8 cellular contexts compared by ENCODE assay signal in genomic region chr17:35578929-35579448, GRCh38. TPM values are rescaled to one million over a fixed set of nuclear protein-coding genes. Genes with fewer than 3 reads are reported as not detected.
DNase-seq lines count a peak whose midpoint lies in the region; ATAC-seq, FAIRE-seq and TF ChIP-seq lines count a peak whose summit lies in the region.

No MANE protein-coding gene starts in this region.

- H3K9me3 Mint-ChIP-seq in chondrocyte (ENCODE audit: low read depth) (no peaks in the 10 kb centered on the region), naive B cell (no peaks in the 10 kb centered on the region)

- H3K4me3 Mint-ChIP-seq in chondrocyte (ENCODE audit: unreplicated experiment) (peak overlapping the region; percentile 94), naive B cell (peak overlapping the region; percentile 94 to 100 (median 98))

- H3K4me1 Mint-ChIP-seq in chondrocyte (ENCODE audit: low read depth): peaks cover 34% of the 10 kb centered on the region
- H3K4me1 Mint-ChIP-seq in naive B cell: peaks cover 15 to 27% (median 16%) of the 10 kb centered on the region in 3 donors

- peaks cover 28% of the 10 kb centered on the region for H3K4me1 ChIP-seq in Karpas-422 (ENCODE audit: low read length)

- no peaks in the 10 kb centered on the region for H3K36me3 Mint-ChIP-seq in chondrocyte (ENCODE audit: low read depth)
- no peaks in the 10 kb centered on the region for H3K36me3 Mint-ChIP-seq in naive B cell

- peak overlapping the region; percentile 79 for H3K4me3 ChIP-seq in AG09309 (ENCODE audit: control insufficient read depth, low read depth, low read length)
- peak overlapping the region; percentile 86 for H3K4me3 ChIP-seq in Karpas-422 (ENCODE audit: low read length)

- H3K9me3 ChIP-seq in Karpas-422 (ENCODE audit: low read length): no peaks in the 10 kb centered on the region

- peak overlapping the region; percentile 97 for H3K4me2 ChIP-seq in Karpas-422 (ENCODE audit: low read depth, low read length, poor library complexity, severe bottlenecking)

- peak overlapping the region; percentile 40; the same call in 1 of the 2 replicates for H2AFZ ChIP-seq in Karpas-422 (ENCODE audit: low read length)

- H3K9ac ChIP-seq in Karpas-422 (ENCODE audit: low read length): peak overlapping the region; percentile 90

- FAIRE-seq in GM12891 (lab: Jason Lieb, UNC): no peak

- ATAC-seq in naive B cell (ENCODE audit: low read depth in 2 of 2) (no peak), HG02840 (IDR thresholded peaks at IDR 0.05; ENCODE audit: low FRiP score, unreplicated experiment) (no peak), GM18520 (IDR thresholded peaks at IDR 0.05; ENCODE audit: unreplicated experiment) (no peak)

- H3K27ac ChIP-seq in Karpas-422 (ENCODE audit: low read length): peak overlapping the region; percentile 72

- H3K27me3 Mint-ChIP-seq in chondrocyte (ENCODE audit: low read depth): no peaks in the 10 kb centered on the region
- H3K27me3 Mint-ChIP-seq in naive B cell: peaks cover 0 to 6% (median 1%) of the 10 kb centered on the region in 3 donors

- H4K20me1 ChIP-seq in Karpas-422 (ENCODE audit: insufficient read depth, low read depth, low read length): no peaks in the 10 kb centered on the region

- TF ChIP-seq POLR2A in GM12891 (IDR thresholded peaks at IDR 0.05; ENCODE audit: low read depth, low read length): no peak

- no peak for DNase-seq in AG09309 (ENCODE audit: low read depth)
- DNase-seq in Karpas-422: peak; percentile 64
- DNase-seq in chondrocyte (ENCODE audit: low spot score): no peak
- DNase-seq in naive B cell: no peak
- no peak for DNase-seq in GM12891 (ENCODE audit: insufficient read length, low spot score)
- DNase-seq in CD1c-positive myeloid dendritic cell (ENCODE audit: extremely low spot score): no peak

- peaks cover 18% of the 10 kb centered on the region; the same call in 1 of the 2 replicates for H3K36me3 ChIP-seq in Karpas-422 (ENCODE audit: insufficient read depth, low read length)

- peak overlapping the region; percentile 91 for H3K27ac Mint-ChIP-seq in chondrocyte (ENCODE audit: unreplicated experiment)
- peak overlapping the region; percentile 95 to 99 (median 98) for H3K27ac Mint-ChIP-seq in naive B cell

- no peaks in the 10 kb centered on the region for H3K27me3 ChIP-seq in Karpas-422 (ENCODE audit: low read length)

- H3K79me2 ChIP-seq in Karpas-422 (ENCODE audit: low read length): peaks cover 21% of the 10 kb centered on the region

- no peaks in the 10 kb centered on the region for H3K9me2 ChIP-seq in Karpas-422 (replicated peaks; ENCODE audit: insufficient read depth, low read length)

- TF ChIP-seq CTCF in AG09309 (IDR thresholded peaks at IDR 0.05; ENCODE audit: control insufficient read depth, insufficient read depth, low read depth, low read length, missing control alignments): no peak
- TF ChIP-seq CTCF in chondrocyte (IDR thresholded peaks at IDR 0.05): no peak

TF ChIP-seq in GM12891, 5 proteins besides CTCF, POLR2A, EP300 and RAD21:
- no peak for TF ChIP-seq PAX5 (IDR thresholded peaks at IDR 0.05; ENCODE audit: insufficient read depth, low read length, severe bottlenecking)
- no peak for TF ChIP-seq POU2F2 (IDR thresholded peaks at IDR 0.05; ENCODE audit: low read depth, low read length)
- TF ChIP-seq POLR2AphosphoS5 (IDR thresholded peaks at IDR 0.05; ENCODE audit: low read depth, low read length): no peak
- no peak for TF ChIP-seq TAF1 (IDR thresholded peaks at IDR 0.05; ENCODE audit: low read depth, low read length)
- TF ChIP-seq SPI1 (IDR thresholded peaks at IDR 0.05; ENCODE audit: low read depth, low read length): no peak

RNA-seq across cellular contexts. Expression of gene PEX12, which starts 0.6 kb away (rescaled TPM):
- 5.0 and 5.4 TPM in 2 replicates for total RNA-seq in Karpas-422 (2014; rRNA removed; shearing (Covaris generic); ENCODE audit: low replicate concordance)
- 5.5 to 8.9 TPM (median 5.6 TPM) in 3 replicates for total RNA-seq in chondrocyte
- polyA plus RNA-seq in naive B cell (ENCODE audit: low read depth in 6 of 6): 1 to 10 TPM; 1.6 to 2.6 (median 2.4) TPM
- 2.7 TPM for polyA plus RNA-seq in GM12891 (2012; ENCODE audit: low read depth, missing spikeins)

RNA-seq across cellular contexts. Expression of gene AP2B1, which starts 8.1 kb away (rescaled TPM):
- total RNA-seq in Karpas-422 (2014; rRNA removed; shearing (Covaris generic); ENCODE audit: low replicate concordance): 53.4 and 82.7 TPM in 2 replicates
- 182 to 197 TPM (median 187 TPM) in 3 replicates for total RNA-seq in chondrocyte
- polyA plus RNA-seq in naive B cell (ENCODE audit: low read depth in 6 of 6): 10 to 100 TPM; 34.1 to 52.1 (median 40.8) TPM
- polyA plus RNA-seq in GM12891 (2012; ENCODE audit: low read depth, missing spikeins): 47.0 TPM

RNA-seq across cellular contexts. Expression of gene SLFN14, which starts 18.4 kb away (rescaled TPM):
- 0.11 TPM in 1 of 2 replicates, not detected in the other for total RNA-seq in Karpas-422 (2014; rRNA removed; shearing (Covaris generic); ENCODE audit: low replicate concordance)
- total RNA-seq in chondrocyte: not detected in 3 replicates
- under 1 TPM in 2 of 6 donors, not detected in 4; 0.09 to 0.36 TPM for polyA plus RNA-seq in naive B cell (ENCODE audit: low read depth in 6 of 6)
- polyA plus RNA-seq in GM12891 (2012; ENCODE audit: low read depth, missing spikeins): 0.05 TPM

RNA-seq across cellular contexts. Expression of gene SLFN12L, which starts 41.5 kb away (rescaled TPM):
- not detected in 2 replicates for total RNA-seq in Karpas-422 (2014; rRNA removed; shearing (Covaris generic); ENCODE audit: low replicate concordance)
- total RNA-seq in chondrocyte: not detected in 3 replicates
- polyA plus RNA-seq in naive B cell (ENCODE audit: low read depth in 6 of 6): under 1 TPM in 4 of 6 donors, not detected in 2; 0.09 to 0.23 (median 0.18) TPM
- 0.44 TPM for polyA plus RNA-seq in GM12891 (2012; ENCODE audit: low read depth, missing spikeins)
